In the genomic region with DNA sequence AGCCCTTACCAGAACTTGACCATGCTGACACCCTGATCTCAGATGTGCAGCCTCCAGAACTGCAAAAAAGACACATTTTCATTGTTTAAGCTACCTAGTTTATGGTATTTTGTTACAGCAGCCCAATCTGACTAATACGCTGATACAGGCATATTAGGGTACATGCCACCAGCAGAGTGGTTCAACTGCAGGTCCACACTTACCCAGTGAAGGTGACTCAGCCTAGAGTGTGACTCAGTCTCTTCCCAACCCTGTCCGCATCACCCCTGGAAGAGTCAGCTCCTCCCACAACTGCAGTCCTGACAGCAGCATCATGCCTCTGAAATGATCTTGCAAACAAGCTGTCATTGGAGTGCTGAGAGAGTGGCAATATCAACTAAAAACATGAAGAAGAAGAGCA, we compare ENCODE assay signal across 17 cellular contexts. TPM values are rescaled to one million over a fixed set of nuclear protein-coding genes. Genes with fewer than 3 reads are reported as not detected.
DNase-seq lines count a peak whose midpoint lies in the region; TF ChIP-seq lines count a peak whose summit lies in the region.
"Had no signal": no experiment of that assay in that cellular context is flagged by ENCODE, and none has a peak within 500 bp of the region (broad histone marks: within the 10 kb centered on the region; RNA-seq: fewer than 3 reads in every experiment).

No MANE protein-coding gene starts in this region.

- no TSS peak for BruUV-seq in PC-9 (replicated peaks; lab: Mats Ljungman, UMichigan)

- peak; percentile 24 for DNase-seq in AG08395 (ENCODE audit: low spot score)
- peak; percentile 9 for DNase-seq in SW480 (ENCODE audit: low spot score)
- peak; percentile 53 to 65 for DNase-seq in foreskin fibroblast
- DNase-seq in cortex of kidney (lab: John Stamatoyannopoulos, UW), result no peak
- no peak for DNase-seq in PC-9
- DNase-seq in retina, result no peak
- no peak for DNase-seq in type B pancreatic cell (ENCODE audit: extremely low spot score, unreplicated experiment)
- DNase-seq: activated B cell treated with CpG ODN at 0.5 μM for 24 hours; activated CD8-positive, alpha-beta memory T cell treated with anti-CD3 and anti-CD28 coated beads, Interleukin-2, amount 50 U/mL, for 4 hours; AML-193; effector CD4-positive, alpha-beta T cell; lower lobe of right lung; naive thymus-derived CD8-positive, alpha-beta T cell; NCI-H2029 treated with DMSO at 0.1 percent for 48 hours; NCI-H524 had no signal

- POLR2A ChIA-PET in HEK293 (lab: Yijun Ruan, JAX), result no interaction called here
- POLR2A ChIA-PET in PC-9 (lab: Charles Lee; ENCODE audit: unreplicated experiment), result interaction anchor here (0.5 kb wide), 1 partner anchor 140 kb away, joined by 3 read pairs; no protein-coding TSS in a partner anchor

- H3K36me3 ChIP-seq in HEK293 (ENCODE audit: control insufficient read depth in 2 of 2, insufficient read depth in 1 of 2, low read length in 2 of 2) (no peaks in the 10 kb centered on the region), PC-9 (ENCODE audit: low read depth) (no peaks in the 10 kb centered on the region)
- H3K36me3 ChIP-seq: lower lobe of right lung, prostate gland had no signal

- no peaks in the 10 kb centered on the region for H4K20me1 ChIP-seq in PC-9 (ENCODE audit: insufficient read depth)

- no peaks in the 10 kb centered on the region for H3F3A ChIP-seq in PC-9 (ENCODE audit: insufficient read depth, low read depth)

- no peak overlapping the region for H2AFZ ChIP-seq in PC-9

- peaks cover 61% of the 10 kb centered on the region for H3K27me3 Mint-ChIP-seq in type B pancreatic cell

- no peak overlapping the region for H3K4me2 ChIP-seq in PC-9

- no peak overlapping the region for H3K4me3 Mint-ChIP-seq in type B pancreatic cell
- H3K4me3 Mint-ChIP-seq: activated B cell treated with CpG ODN at 0.5 μM for 24 hours; naive thymus-derived CD8-positive, alpha-beta T cell had no signal

- no peak overlapping the region for H3K27ac ChIP-seq in HEK293 (ENCODE audit: extremely low read depth, low read depth, low read length)
- H3K27ac ChIP-seq in PC-9, result no peak overlapping the region
- H3K27ac ChIP-seq: lower lobe of right lung, prostate gland had no signal

- H3K9me3 ChIP-seq in HEK293 (ENCODE audit: control insufficient read depth, insufficient read depth, low read depth, low read length) (no peaks in the 10 kb centered on the region), PC-9 (ENCODE audit: insufficient read depth, low read depth) (no peaks in the 10 kb centered on the region)
- H3K9me3 ChIP-seq: lower lobe of right lung, prostate gland had no signal

- CTCF ChIA-PET in HEK293 (lab: Yijun Ruan, JAX), result interaction anchor here (0.7 kb wide), 1 partner anchor 23 kb away, joined by 4 read pairs; no protein-coding TSS in a partner anchor
- CTCF ChIA-PET in PC-9 (lab: Charles Lee), result no interaction called here

- intact Hi-C loops in PC-9 (cut with micrococcal nuclease; ENCODE audit: unreplicated experiment), result no loop called here

- no peaks in the 10 kb centered on the region for H3K9me2 ChIP-seq in PC-9 (ENCODE audit: insufficient read depth)

- H3K27me3 ChIP-seq in PC-9 (ENCODE audit: insufficient read depth, low read depth), result no peaks in the 10 kb centered on the region

- no peaks in the 10 kb centered on the region for H3K4me1 ChIP-seq in HEK293 (ENCODE audit: control insufficient read depth, insufficient read depth, low read length)
- no peaks in the 10 kb centered on the region for H3K4me1 ChIP-seq in PC-9 (replicated peaks; ENCODE audit: insufficient read depth)
- H3K4me1 ChIP-seq: lower lobe of right lung, prostate gland had no signal

- no peaks in the 10 kb centered on the region for H3K4me1 Mint-ChIP-seq in type B pancreatic cell (ENCODE audit: unreplicated experiment)
- H3K4me1 Mint-ChIP-seq: activated B cell treated with CpG ODN at 0.5 μM for 24 hours; naive thymus-derived CD8-positive, alpha-beta T cell had no signal

- H3K79me2 ChIP-seq in PC-9 (ENCODE audit: low read depth), result no peaks in the 10 kb centered on the region

- no peak overlapping the region for H3K4me3 ChIP-seq in HEK293 (ENCODE audit: low read depth, low read length)
- no peak overlapping the region for H3K4me3 ChIP-seq in foreskin fibroblast (ENCODE audit: low read depth in 1 of 2, low read length in 2 of 2)
- no peak overlapping the region for H3K4me3 ChIP-seq in PC-9
- H3K4me3 ChIP-seq: lower lobe of right lung, prostate gland had no signal

- H3K27ac Mint-ChIP-seq in type B pancreatic cell, result no peak overlapping the region
- H3K27ac Mint-ChIP-seq: activated B cell treated with CpG ODN at 0.5 μM for 24 hours; naive thymus-derived CD8-positive, alpha-beta T cell had no signal

- H3K36me3 Mint-ChIP-seq in type B pancreatic cell, result no peaks in the 10 kb centered on the region
- H3K36me3 Mint-ChIP-seq: naive thymus-derived CD8-positive, alpha-beta T cell had no signal

- TF ChIP-seq CTCF in HEK293 (tag by site-specific recombination; IDR thresholded peaks at IDR 0.05) (no peak), foreskin fibroblast (IDR thresholded peaks at IDR 0.05; ENCODE audit: low read depth, low read length) (no peak), PC-9 (conservative IDR thresholded peaks at IDR 0.05) (no peak), type B pancreatic cell (conservative IDR thresholded peaks at IDR 0.05) (no peak)

- H3K9me3 Mint-ChIP-seq in type B pancreatic cell, result no peaks in the 10 kb centered on the region
- H3K9me3 Mint-ChIP-seq: activated B cell treated with CpG ODN at 0.5 μM for 24 hours had no signal

TF ChIP-seq in HEK293, 187 proteins besides CTCF, POLR2A, EP300 and RAD21 (continues in another document):
- TF ChIP-seq SETDB1 (IDR thresholded peaks at IDR 0.05; ENCODE audit: insufficient read length, low read length), result peak; percentile 43
- TF ChIP-seq ZNF701 (tag by site-specific recombination; IDR thresholded peaks at IDR 0.05), result no peak
- TF ChIP-seq, protein P1, sequence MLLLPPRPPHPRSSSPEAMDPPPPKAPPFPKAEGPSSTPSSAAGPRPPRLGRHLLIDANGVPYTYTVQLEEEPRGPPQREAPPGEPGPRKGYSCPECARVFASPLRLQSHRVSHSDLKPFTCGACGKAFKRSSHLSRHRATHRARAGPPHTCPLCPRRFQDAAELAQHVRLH (tag by site-specific recombination; IDR thresholded peaks at IDR 0.05), result no peak
- no peak for TF ChIP-seq HOXD13 (CRISPR knock-in tag; IDR thresholded peaks at IDR 0.05; ENCODE audit: borderline replicate concordance)
- TF ChIP-seq, protein P2, sequence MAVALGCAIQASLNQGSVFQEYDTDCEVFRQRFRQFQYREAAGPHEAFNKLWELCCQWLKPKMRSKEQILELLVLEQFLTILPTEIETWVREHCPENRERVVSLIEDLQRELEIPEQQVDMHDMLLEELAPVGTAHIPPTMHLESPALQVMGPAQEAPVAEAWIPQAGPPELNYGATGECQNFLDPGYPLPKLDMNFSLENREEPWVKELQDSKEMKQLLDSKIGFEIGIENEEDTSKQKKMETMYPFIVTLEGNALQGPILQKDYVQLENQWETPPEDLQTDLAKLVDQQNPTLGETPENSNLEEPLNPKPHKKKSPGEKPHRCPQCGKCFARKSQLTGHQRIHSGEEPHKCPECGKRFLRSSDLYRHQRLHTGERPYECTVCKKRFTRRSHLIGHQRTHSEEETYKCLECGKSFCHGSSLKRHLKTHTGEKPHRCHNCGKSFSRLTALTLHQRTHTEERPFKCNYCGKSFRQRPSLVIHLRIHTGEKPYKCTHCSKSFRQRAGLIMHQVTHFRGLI (tag by site-specific recombination; IDR thresholded peaks at IDR 0.05), result no peak
- TF ChIP-seq, protein P3, sequence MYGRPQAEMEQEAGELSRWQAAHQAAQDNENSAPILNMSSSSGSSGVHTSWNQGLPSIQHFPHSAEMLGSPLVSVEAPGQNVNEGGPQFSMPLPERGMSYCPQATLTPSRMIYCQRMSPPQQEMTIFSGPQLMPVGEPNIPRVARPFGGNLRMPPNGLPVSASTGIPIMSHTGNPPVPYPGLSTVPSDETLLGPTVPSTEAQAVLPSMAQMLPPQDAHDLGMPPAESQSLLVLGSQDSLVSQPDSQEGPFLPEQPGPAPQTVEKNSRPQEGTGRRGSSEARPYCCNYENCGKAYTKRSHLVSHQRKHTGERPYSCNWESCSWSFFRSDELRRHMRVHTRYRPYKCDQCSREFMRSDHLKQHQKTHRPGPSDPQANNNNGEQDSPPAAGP (tag by site-specific recombination; IDR thresholded peaks at IDR 0.05), result 0 out of 2 replicates have a peak, but pooled peaks have one; percentile 31
- no peak for TF ChIP-seq ZNF561 (tag by site-specific recombination; IDR thresholded peaks at IDR 0.05; ENCODE audit: borderline replicate concordance)
- TF ChIP-seq, protein P4, sequence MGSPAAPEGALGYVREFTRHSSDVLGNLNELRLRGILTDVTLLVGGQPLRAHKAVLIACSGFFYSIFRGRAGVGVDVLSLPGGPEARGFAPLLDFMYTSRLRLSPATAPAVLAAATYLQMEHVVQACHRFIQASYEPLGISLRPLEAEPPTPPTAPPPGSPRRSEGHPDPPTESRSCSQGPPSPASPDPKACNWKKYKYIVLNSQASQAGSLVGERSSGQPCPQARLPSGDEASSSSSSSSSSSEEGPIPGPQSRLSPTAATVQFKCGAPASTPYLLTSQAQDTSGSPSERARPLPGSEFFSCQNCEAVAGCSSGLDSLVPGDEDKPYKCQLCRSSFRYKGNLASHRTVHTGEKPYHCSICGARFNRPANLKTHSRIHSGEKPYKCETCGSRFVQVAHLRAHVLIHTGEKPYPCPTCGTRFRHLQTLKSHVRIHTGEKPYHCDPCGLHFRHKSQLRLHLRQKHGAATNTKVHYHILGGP (tag by site-specific recombination; IDR thresholded peaks at IDR 0.05), result no peak
- TF ChIP-seq ZNF792 (tag by site-specific recombination; IDR thresholded peaks at IDR 0.05), result no peak

RNA-seq across cellular contexts. Expression of a gene that starts 30.8 kb away (rescaled TPM):
- total RNA-seq in PC-9 (2021) (27.5 and 28.6 TPM in 2 replicates), type B pancreatic cell (ENCODE audit: low replicate concordance) (50.9 and 57.6 TPM in 2 replicates)

Comparison
In these comparisons a context has a peak if more than half of its experiments do, and no peak if none do; other contexts are left out.
1. DNase-seq: peak in AG08395 (single experiment), SW480 (single experiment) and foreskin fibroblast (2 of 2); none in cortex of kidney (single experiment), PC-9 (0 of 2), retina (single experiment) and type B pancreatic cell (single experiment).